Comparison of ENCODE assay signal across 19 cellular contexts in genomic region chr1:46021046-46021822, GRCh38.
A peak's percentile ranks its signal among the peaks of the same experiment; 100 is the strongest.
DNase-seq lines count a peak whose midpoint lies in the region; ATAC-seq and TF ChIP-seq lines count a peak whose summit lies in the region.
"Had no signal": no experiment of that assay in that cellular context is flagged by ENCODE, and none has a peak within 500 bp of the region (broad histone marks: within the 10 kb centered on the region; RNA-seq: fewer than 3 reads in every experiment).

No MANE protein-coding gene starts in this region.

- peaks cover 0 to 8% (median 5%) of the 10 kb centered on the region in 3 donors for H3K36me3 Mint-ChIP-seq in immature natural killer cell

- peak; percentile 20 for TF ChIP-seq CTCF in epithelial cell of proximal tubule (conservative IDR thresholded peaks at IDR 0.05; ENCODE audit: low read depth, low read length)
- no peak for TF ChIP-seq CTCF in foreskin keratinocyte (conservative IDR thresholded peaks at IDR 0.05)

- no peaks in the 10 kb centered on the region for H3K9me3 ChIP-seq in skeletal muscle tissue (ENCODE audit: control insufficient read depth in 3 of 3, low read length in 3 of 3)
- H3K9me3 ChIP-seq: left lung, tibial nerve had no signal

- H3K4me1 ChIP-seq in skeletal muscle tissue (ENCODE audit: control insufficient read depth in 3 of 3, insufficient read depth in 3 of 3, low read length in 3 of 3) (peaks cover 17 to 35% (median 24%) of the 10 kb centered on the region in 3 donors), foreskin keratinocyte (no peaks in the 10 kb centered on the region)
- H3K4me1 ChIP-seq: left lung had no signal

- no peaks in the 10 kb centered on the region for H3K27me3 ChIP-seq in skeletal muscle tissue (ENCODE audit: control insufficient read depth in 3 of 3, insufficient read depth in 3 of 3, low read length in 3 of 3)
- no peaks in the 10 kb centered on the region for H3K27me3 ChIP-seq in foreskin keratinocyte
- H3K27me3 ChIP-seq: cardiac muscle cell, left lung, tibial nerve had no signal

- DNase-seq in NCI-H2107 treated with DMSO at 0.1 percent for 48 hours (lab: John Stamatoyannopoulos, UW; ENCODE audit: unreplicated experiment) = peak; percentile 26
- no peak for DNase-seq in NCI-H2107 (lab: John Stamatoyannopoulos, UW)
- DNase-seq in NCI-H1105 treated with DMSO at 0.1 percent for 48 hours (lab: John Stamatoyannopoulos, UW) = peak; percentile 44
- DNase-seq in epithelial cell of proximal tubule (ENCODE audit: low read depth) = no peak
- no peak for DNase-seq in foreskin keratinocyte
- DNase-seq in immature natural killer cell = no peak
- DNase-seq: 8988T; activated gamma-delta T cell; COR-L47; GM23248; left lung; SHP77; stimulated activated naive CD4-positive, alpha-beta T cell treated with Interleukin-2 at 50 U/mL for 16 hours had no signal

- no peaks in the 10 kb centered on the region for H3K9me3 Mint-ChIP-seq in immature natural killer cell

- no peak overlapping the region for H3K4me3 Mint-ChIP-seq in immature natural killer cell
- H3K4me3 Mint-ChIP-seq: B cell had no signal

- no peaks in the 10 kb centered on the region for H3K4me1 Mint-ChIP-seq in immature natural killer cell
- H3K4me1 Mint-ChIP-seq: B cell had no signal

- ATAC-seq in HG02763 (IDR thresholded peaks at IDR 0.05; ENCODE audit: unreplicated experiment) (no peak), foreskin keratinocyte (no peak)
- ATAC-seq: K562, left lung had no signal

- peaks cover 40 to 57% (median 45%) of the 10 kb centered on the region in 3 donors for H3K36me3 ChIP-seq in skeletal muscle tissue (ENCODE audit: control insufficient read depth in 3 of 3, insufficient read depth in 3 of 3, low read length in 3 of 3)

- H3K9ac ChIP-seq in skeletal muscle tissue (ENCODE audit: low read depth in 1 of 3, low read length in 3 of 3) = no peak overlapping the region
- H3K9ac ChIP-seq: GM23248 had no signal

- H3K27me3 Mint-ChIP-seq in immature natural killer cell (ENCODE audit: low read depth in 3 of 3) = no peaks in the 10 kb centered on the region
- H3K27me3 Mint-ChIP-seq: B cell had no signal

- peak overlapping the region; percentile 11 for H3K27ac ChIP-seq in skeletal muscle tissue (ENCODE audit: low read depth, low read length)
- no peak overlapping the region for H3K27ac ChIP-seq in foreskin keratinocyte
- H3K27ac ChIP-seq: cardiac muscle cell, GM23248, left lung, tibial nerve had no signal

- H3K4me3 ChIP-seq in epithelial cell of proximal tubule (ENCODE audit: low read depth, low read length) (no peak overlapping the region), skeletal muscle tissue (ENCODE audit: low read length in 3 of 3) (no peak overlapping the region)
- H3K4me3 ChIP-seq: cardiac muscle cell, GM23248, K562, left lung, tibial nerve had no signal

- no peak overlapping the region for H3K27ac Mint-ChIP-seq in immature natural killer cell
- H3K27ac Mint-ChIP-seq: B cell had no signal

Comparison
In these comparisons a context has a peak if more than half of its experiments do, and no peak if none do; other contexts are left out.
1. DNase-seq: peak in NCI-H2107 treated with DMSO at 0.1 percent for 48 hours (single experiment) and NCI-H1105 treated with DMSO at 0.1 percent for 48 hours (single experiment); none in NCI-H2107 (single experiment), epithelial cell of proximal tubule (single experiment), foreskin keratinocyte (0 of 2) and immature natural killer cell (0 of 3).